Comparison of ENCODE assay signal across 12 cellular contexts in the genomic region with DNA sequence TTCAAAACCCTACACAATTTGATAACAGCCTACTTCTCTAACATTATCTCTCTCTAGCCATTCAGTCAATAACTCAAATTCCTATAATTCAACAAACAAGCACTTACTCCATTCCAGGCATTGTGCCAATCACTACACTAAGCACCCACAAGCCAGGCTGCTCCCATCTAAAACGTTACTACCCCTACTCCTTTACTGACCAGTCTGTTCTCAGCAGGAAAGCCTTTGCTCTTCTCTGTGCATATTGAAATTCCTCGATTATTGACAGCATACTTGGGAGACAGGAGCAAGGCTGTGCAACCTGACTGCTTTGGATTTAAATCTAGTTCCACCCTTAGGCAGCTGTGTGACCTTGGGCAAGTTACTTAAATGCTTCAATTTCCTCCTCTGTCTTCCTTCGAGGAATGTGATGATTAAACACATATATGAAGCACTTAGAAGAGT.
DNase-seq lines count a peak whose midpoint lies in the region; ATAC-seq, FAIRE-seq and TF ChIP-seq lines count a peak whose summit lies in the region.
"Had no signal": no experiment of that assay in that cellular context is flagged by ENCODE, and none has a peak within 500 bp of the region (broad histone marks: within the 10 kb centered on the region; RNA-seq: fewer than 3 reads in every experiment).

No MANE protein-coding gene starts in this region.

- H3K4me3 ChIP-seq in bronchial epithelial cell (ENCODE audit: low read depth, low read length) (no peak overlapping the region), esophagus squamous epithelium (no peak overlapping the region)
- H3K4me3 ChIP-seq: gastrocnemius medialis, upper lobe of left lung had no signal

- no peak for ATAC-seq in T-helper 17 cell
- ATAC-seq: gastrocnemius medialis had no signal

- H3K27ac ChIP-seq in esophagus squamous epithelium: no peak overlapping the region
- H3K27ac ChIP-seq: gastrocnemius medialis had no signal

- intact Hi-C loops in esophagus squamous epithelium (cut with DNase I): no loop called here

- no peaks in the 10 kb centered on the region for H3K36me3 Mint-ChIP-seq in T-helper 17 cell (ENCODE audit: low read depth)

- DNase-seq in DMS79 treated with DMSO at 0.1 percent for 48 hours (lab: John Stamatoyannopoulos, UW) (peak; percentile 2), DMS79 (lab: John Stamatoyannopoulos, UW) (no peak), NCI-H2171 treated with DMSO at 0.1 percent for 48 hours (lab: John Stamatoyannopoulos, UW) (peak; percentile 66), bronchial epithelial cell (ENCODE audit: low read depth) (peak; percentile 70), non-pigmented ciliary epithelial cell (ENCODE audit: low read depth) (peak; percentile 40), T-helper 17 cell (no peak), esophagus squamous epithelium (lab: John Stamatoyannopoulos, UW) (no peak)
- no peak for DNase-seq in stimulated activated CD4-positive, alpha-beta T cell treated with anti-CD3 and anti-CD28 coated beads, Interleukin-4, amount 100 ng/mL, for 4 hours
- DNase-seq: 8988T; activated naive CD4-positive, alpha-beta T cell treated with anti-CD3 and anti-CD28 coated beads, Interleukin-2, amount 50 U/mL, for 16 hours; gastrocnemius medialis; upper lobe of left lung had no signal

- H3K4me3 Mint-ChIP-seq in T-helper 17 cell: no peak overlapping the region

- peaks cover 50% of the 10 kb centered on the region for H3K27me3 Mint-ChIP-seq in T-helper 17 cell

- WGBS in esophagus squamous epithelium, 2 donors: 26 to 47% methylated on average over 3 of the region's 3 CpGs

- H3K27me3 ChIP-seq in bronchial epithelial cell (ENCODE audit: control insufficient read depth, insufficient read depth, low read length) (no peaks in the 10 kb centered on the region), esophagus squamous epithelium (no peaks in the 10 kb centered on the region)
- H3K27me3 ChIP-seq: gastrocnemius medialis, upper lobe of left lung had no signal

- H3K36me3 ChIP-seq in bronchial epithelial cell (ENCODE audit: control insufficient read depth, insufficient read depth, low read length): no peaks in the 10 kb centered on the region
- no peaks in the 10 kb centered on the region for H3K36me3 ChIP-seq in esophagus squamous epithelium
- H3K36me3 ChIP-seq: gastrocnemius medialis, upper lobe of left lung had no signal

- no peak for FAIRE-seq in bronchial epithelial cell (lab: Jason Lieb, UNC)

- no peaks in the 10 kb centered on the region for H3K9me3 ChIP-seq in T-helper 17 cell (ENCODE audit: control insufficient read depth, low read length, poor library complexity, severe bottlenecking)
- H3K9me3 ChIP-seq in esophagus squamous epithelium: no peaks in the 10 kb centered on the region
- H3K9me3 ChIP-seq: gastrocnemius medialis, upper lobe of left lung had no signal

- no peak for TF ChIP-seq POLR2A in esophagus squamous epithelium (IDR thresholded peaks at IDR 0.05)

- no peak overlapping the region for H3K27ac Mint-ChIP-seq in T-helper 17 cell

- peaks cover 0 to 29% (median 0%) of the 10 kb centered on the region in 3 donors for H3K4me1 ChIP-seq in esophagus squamous epithelium
- H3K4me1 ChIP-seq: gastrocnemius medialis had no signal

- TF ChIP-seq CTCF in bronchial epithelial cell (IDR thresholded peaks at IDR 0.05; ENCODE audit: insufficient read depth, low read length, severe bottlenecking) (no peak), esophagus squamous epithelium (IDR thresholded peaks at IDR 0.05) (no peak)

- H3K4me1 Mint-ChIP-seq in T-helper 17 cell: no peaks in the 10 kb centered on the region

Comparison
In these comparisons a context has a peak if more than half of its experiments do, and no peak if none do; other contexts are left out.
1. DNase-seq: peak in DMS79 treated with DMSO at 0.1 percent for 48 hours (single experiment), NCI-H2171 treated with DMSO at 0.1 percent for 48 hours (single experiment), bronchial epithelial cell (single experiment) and non-pigmented ciliary epithelial cell (single experiment); none in DMS79 (single experiment), T-helper 17 cell (0 of 3), stimulated activated CD4-positive, alpha-beta T cell treated with anti-CD3 and anti-CD28 coated beads, Interleukin-4, amount 100 ng/mL, for 4 hours (0 of 2) and esophagus squamous epithelium (single experiment).